In the genomic region with DNA sequence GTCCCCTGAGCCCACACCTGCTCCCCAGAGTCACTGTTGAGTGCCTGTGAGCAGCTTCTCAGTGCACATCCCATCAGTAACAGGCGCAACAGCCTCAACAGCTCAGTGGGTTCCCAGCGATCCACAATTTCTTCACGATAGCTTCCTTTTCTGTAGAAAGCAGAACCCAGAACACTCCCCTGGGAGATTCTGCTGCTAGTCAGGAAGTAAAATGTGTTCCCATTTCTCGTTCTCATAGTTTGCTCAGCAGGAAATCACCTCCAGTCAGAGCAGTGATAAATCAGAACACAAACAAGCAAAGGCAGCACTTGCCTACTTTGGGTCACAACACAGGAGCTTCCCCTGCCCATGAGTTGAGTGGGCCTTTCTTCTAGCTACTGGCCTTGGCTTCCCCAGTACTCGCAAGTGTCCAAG, we compare ENCODE assay signal across 17 cellular contexts. TPM values are rescaled to one million over a fixed set of nuclear protein-coding genes. Genes with fewer than 3 reads are reported as not detected.
DNase-seq lines count a peak whose midpoint lies in the region; ATAC-seq and TF ChIP-seq lines count a peak whose summit lies in the region.
"Had no signal": no experiment of that assay in that cellular context is flagged by ENCODE, and none has a peak within 500 bp of the region (broad histone marks: within the 10 kb centered on the region; RNA-seq: fewer than 3 reads in every experiment).

No MANE protein-coding gene starts in this region.

- no peaks in the 10 kb centered on the region for H3K79me2 ChIP-seq in neural progenitor cell (ENCODE audit: low read depth)

- no peak overlapping the region for H3K27ac ChIP-seq in neural progenitor cell
- H3K27ac ChIP-seq: pancreas, SJCRH30 had no signal

- H3K4me1 ChIP-seq in neural progenitor cell: no peaks in the 10 kb centered on the region
- H3K4me1 ChIP-seq: adrenal gland, pancreas, SJCRH30 had no signal

- H3K27ac Mint-ChIP-seq in stimulated activated naive CD8-positive, alpha-beta T cell treated with anti-CD3 and anti-CD28 coated beads, Interleukin-15, Interleukin-2, amounts not matched to agents 100 ng/mL and 50 ng/mL, for 24 hours: peak overlapping the region; percentile 36
- peak overlapping the region in 1 of 2 donors; percentile 71 for H3K27ac Mint-ChIP-seq in stimulated activated naive CD8-positive, alpha-beta T cell treated with anti-CD3 and anti-CD28 coated beads, Interleukin-15, amount 100 ng/mL, for 72 hours
- no peak overlapping the region for H3K27ac Mint-ChIP-seq in neural progenitor cell
- no peak overlapping the region for H3K27ac Mint-ChIP-seq in activated T-cell treated with anti-CD3 and anti-CD28 coated beads, Interleukin-2, amount 50 U/mL, for 72 hours

- H3F3A ChIP-seq in neural progenitor cell (ENCODE audit: low read depth): no peaks in the 10 kb centered on the region

- no peak for TF ChIP-seq CTCF in neural progenitor cell (IDR thresholded peaks at IDR 0.05)

- no peaks in the 10 kb centered on the region for H3K4me1 Mint-ChIP-seq in stimulated activated naive CD8-positive, alpha-beta T cell treated with anti-CD3 and anti-CD28 coated beads, Interleukin-15, Interleukin-2, amounts not matched to agents 100 ng/mL and 50 ng/mL, for 24 hours (ENCODE audit: low read depth)
- H3K4me1 Mint-ChIP-seq in stimulated activated naive CD8-positive, alpha-beta T cell treated with anti-CD3 and anti-CD28 coated beads, Interleukin-15, amount 100 ng/mL, for 72 hours: peaks cover 3% of the 10 kb centered on the region
- peaks cover 5% of the 10 kb centered on the region for H3K4me1 Mint-ChIP-seq in neural progenitor cell
- no peaks in the 10 kb centered on the region for H3K4me1 Mint-ChIP-seq in activated T-cell treated with anti-CD3 and anti-CD28 coated beads, Interleukin-2, amount 50 U/mL, for 72 hours (ENCODE audit: low read depth)

- no peaks in the 10 kb centered on the region for H4K20me1 ChIP-seq in neural progenitor cell (ENCODE audit: low read depth)

- no peaks in the 10 kb centered on the region for H3K27me3 Mint-ChIP-seq in stimulated activated naive CD8-positive, alpha-beta T cell treated with anti-CD3 and anti-CD28 coated beads, Interleukin-15, Interleukin-2, amounts not matched to agents 100 ng/mL and 50 ng/mL, for 24 hours
- H3K27me3 Mint-ChIP-seq in stimulated activated naive CD8-positive, alpha-beta T cell treated with anti-CD3 and anti-CD28 coated beads, Interleukin-15, amount 100 ng/mL, for 72 hours: no peaks in the 10 kb centered on the region
- H3K27me3 Mint-ChIP-seq in neural progenitor cell (ENCODE audit: insufficient read depth, low read depth): peaks cover 14% of the 10 kb centered on the region
- H3K27me3 Mint-ChIP-seq in activated T-cell treated with anti-CD3 and anti-CD28 coated beads, Interleukin-2, amount 50 U/mL, for 72 hours (ENCODE audit: low read depth): no peaks in the 10 kb centered on the region

- H3K4me3 Mint-ChIP-seq in stimulated activated naive CD8-positive, alpha-beta T cell treated with anti-CD3 and anti-CD28 coated beads, Interleukin-15, Interleukin-2, amounts not matched to agents 100 ng/mL and 50 ng/mL, for 24 hours: no peak overlapping the region
- no peak overlapping the region for H3K4me3 Mint-ChIP-seq in stimulated activated naive CD8-positive, alpha-beta T cell treated with anti-CD3 and anti-CD28 coated beads, Interleukin-15, amount 100 ng/mL, for 72 hours
- H3K4me3 Mint-ChIP-seq in neural progenitor cell: no peak overlapping the region
- no peak overlapping the region for H3K4me3 Mint-ChIP-seq in activated T-cell treated with anti-CD3 and anti-CD28 coated beads, Interleukin-2, amount 50 U/mL, for 72 hours

- H3K4me2 ChIP-seq in neural progenitor cell: no peak overlapping the region

- H3K27me3 ChIP-seq in neural progenitor cell: no peaks in the 10 kb centered on the region
- H3K27me3 ChIP-seq: adrenal gland, pancreas, SJCRH30 had no signal

- no peak for ATAC-seq in stimulated activated naive CD8-positive, alpha-beta T cell treated with anti-CD3 and anti-CD28 coated beads, Interleukin-15, amount 100 ng/mL, for 72 hours
- ATAC-seq in HG02759 (IDR thresholded peaks at IDR 0.05; ENCODE audit: unreplicated experiment): no peak
- no peak for ATAC-seq in activated T-cell treated with anti-CD3 and anti-CD28 coated beads, Interleukin-2, amount 50 U/mL, for 72 hours (replicated peaks in 1 of 2)

- H3K9ac ChIP-seq in neural progenitor cell: no peak overlapping the region

- H3K9me3 ChIP-seq in neural progenitor cell (ENCODE audit: low read depth): no peaks in the 10 kb centered on the region
- H3K9me3 ChIP-seq: adrenal gland, pancreas, SJCRH30 had no signal

- H3K36me3 Mint-ChIP-seq in stimulated activated naive CD8-positive, alpha-beta T cell treated with anti-CD3 and anti-CD28 coated beads, Interleukin-15, Interleukin-2, amounts not matched to agents 100 ng/mL and 50 ng/mL, for 24 hours (ENCODE audit: low read depth): peaks cover 59% of the 10 kb centered on the region
- H3K36me3 Mint-ChIP-seq in neural progenitor cell: no peaks in the 10 kb centered on the region
- H3K36me3 Mint-ChIP-seq in activated T-cell treated with anti-CD3 and anti-CD28 coated beads, Interleukin-2, amount 50 U/mL, for 72 hours (ENCODE audit: insufficient read depth in 2 of 2): peaks cover 18 to 30% of the 10 kb centered on the region in 2 donors

- no peaks in the 10 kb centered on the region for H3K36me3 ChIP-seq in neural progenitor cell
- H3K36me3 ChIP-seq: pancreas, SJCRH30 had no signal

- no peak for DNase-seq in stimulated activated naive CD8-positive, alpha-beta T cell treated with anti-CD3 and anti-CD28 coated beads, Interleukin-15, amount 100 ng/mL, for 72 hours
- peak; percentile 22 for DNase-seq in KBM-7
- peak; percentile 37 for DNase-seq in germinal center (ENCODE audit: low spot score)
- no peak for DNase-seq in GM19240 (ENCODE audit: insufficient read length, low spot score)
- DNase-seq in neural progenitor cell (ENCODE audit: low spot score): no peak
- DNase-seq in activated T-cell treated with anti-CD3 and anti-CD28 coated beads, Interleukin-2, amount 50 U/mL, for 72 hours: no peak
- DNase-seq: DMS79; glutamatergic neuron; NCI-H1105 treated with DMSO at 0.1 percent for 48 hours; NCI-H226; pancreas; SJCRH30; stimulated activated CD4-positive, alpha-beta T cell treated with anti-CD3 and anti-CD28 coated beads, Interleukin-12 subunit alpha, Interleukin-12 subunit beta, amount 100 ng/mL, for 4 hours; substantia nigra had no signal

- in situ Hi-C loops in KBM-7 (cut with MboI; ENCODE audit: low pct_unique_long_range_greater_than_20kb, low sequenced_read_pairs): no loop called here

- H2AFZ ChIP-seq in neural progenitor cell (replicated peaks): no peak overlapping the region

- peaks cover 3% of the 10 kb centered on the region for H3K9me3 Mint-ChIP-seq in stimulated activated naive CD8-positive, alpha-beta T cell treated with anti-CD3 and anti-CD28 coated beads, Interleukin-15, Interleukin-2, amounts not matched to agents 100 ng/mL and 50 ng/mL, for 24 hours
- peaks cover 9 to 23% of the 10 kb centered on the region in 2 donors for H3K9me3 Mint-ChIP-seq in stimulated activated naive CD8-positive, alpha-beta T cell treated with anti-CD3 and anti-CD28 coated beads, Interleukin-15, amount 100 ng/mL, for 72 hours
- H3K9me3 Mint-ChIP-seq in neural progenitor cell: peaks cover 16% of the 10 kb centered on the region
- peaks cover 1 to 5% of the 10 kb centered on the region in 2 donors for H3K9me3 Mint-ChIP-seq in activated T-cell treated with anti-CD3 and anti-CD28 coated beads, Interleukin-2, amount 50 U/mL, for 72 hours

- H3K4me3 ChIP-seq in neural progenitor cell: no peak overlapping the region
- H3K4me3 ChIP-seq: adrenal gland, pancreas, SJCRH30 had no signal

RNA-seq across cellular contexts. Expression of gene ATG16L1, which starts 48.9 kb away (rescaled TPM):
- 25.3 and 29.9 TPM in 2 replicates for total RNA-seq in neural progenitor cell (ENCODE audit: low replicate concordance)
- total RNA-seq in activated T-cell treated with anti-CD3 and anti-CD28 coated beads, Interleukin-2, amount 50 U/mL, for 72 hours: 10 to 100 TPM; 23.6 to 26.0 TPM

Comparison
In these comparisons a context has a peak if more than half of its experiments do, and no peak if none do; other contexts are left out.
1. DNase-seq: peak in KBM-7 (single experiment) and germinal center (single experiment); none in stimulated activated naive CD8-positive, alpha-beta T cell treated with anti-CD3 and anti-CD28 coated beads, Interleukin-15, amount 100 ng/mL, for 72 hours (0 of 2), GM19240 (single experiment), neural progenitor cell (single experiment) and activated T-cell treated with anti-CD3 and anti-CD28 coated beads, Interleukin-2, amount 50 U/mL, for 72 hours (0 of 2).